In genomic region chr11:67606477-67607295, GRCh38 we compare ENCODE assay signal across 8 cellular contexts. TPM values are rescaled to one million over a fixed set of nuclear protein-coding genes. Genes with fewer than 3 reads are reported as not detected.
DNase-seq lines count a peak whose midpoint lies in the region; ATAC-seq, FAIRE-seq and TF ChIP-seq lines count a peak whose summit lies in the region.

Gene NDUFV1 (plus strand): TSS chr11:67606936. CDS start chr11:67607005, 69 bp downstream.

- ATAC-seq in GM19324 (IDR thresholded peaks at IDR 0.05; ENCODE audit: low FRiP score, unreplicated experiment) (peak; percentile 95), HG03469 (IDR thresholded peaks at IDR 0.05; ENCODE audit: unreplicated experiment) (peak; percentile 74), HepG2 (peak; percentile 97)

- peak within 1 kb of the TSS; percentile 82 for H2AFZ ChIP-seq in HepG2 (ENCODE audit: low read length)

- H3K9me3 ChIP-seq in HepG2 (ENCODE audit: low read length) = peaks cover 6% of the 10 kb centered on the region; the same call in 1 of the 2 replicates

- no peak for TF ChIP-seq EP300 in HepG2 (IDR thresholded peaks at IDR 0.05; ENCODE audit: low read depth in 2 of 2, low read length in 2 of 2)
- no peak for TF ChIP-seq EP300 in HepG2 (CRISPR knock-in tag; IDR thresholded peaks at IDR 0.05; ENCODE audit: borderline replicate concordance)

- 2% methylated on average over 10 of the region's 70 CpGs for WGBS in HepG2 (ENCODE audit: low lambda C conversion rate)

- peak; percentile 96 for TF ChIP-seq CTCF in HepG2 (CRISPR knock-in tag; IDR thresholded peaks at IDR 0.05)

- H3K4me3 ChIP-seq in HepG2 (replicated peaks in 1 of 3; ENCODE audit: insufficient read depth in 1 of 3, low read depth in 2 of 3, low read length in 3 of 3) = peak within 1 kb of the TSS; percentile 81 to 92 (median 88)

- POLR2A ChIA-PET in HepG2 (lab: Yijun Ruan, JAX) = interaction anchor here (1.5 kb wide), 1 partner anchor 23 kb away, joined by 7 read pairs; the partner anchor contains the start of gene NUDT8

- peaks cover 2 to 10% of the 10 kb centered on the region in 2 experiments; a peak in 2 of 5 replicates for H3K27me3 ChIP-seq in HepG2 (ENCODE audit: control insufficient read depth in 1 of 2, insufficient read depth in 2 of 2, low read length in 2 of 2)

- H3K36me3 ChIP-seq in HepG2 (replicated peaks in 1 of 2; ENCODE audit: control insufficient read depth in 1 of 2, insufficient read depth in 2 of 2, low read length in 2 of 2) = peaks cover 6 to 31% of the 10 kb centered on the region in 2 experiments; a peak in 3 of 5 replicates

- CTCF ChIA-PET in HepG2 (lab: Yijun Ruan, JAX; ENCODE audit: low intra/inter-chr PET ratio, low total read pairs) = interaction anchor here (0.6 to 1.7 kb wide), 2 partner anchors 34 to 98 kb away, joined by 3 to 20 read pairs; no protein-coding TSS in a partner anchor

- TF ChIP-seq RAD21 in HepG2 (CRISPR knock-in tag; IDR thresholded peaks at IDR 0.05) = peak; percentile 68

- in situ Hi-C loops in HepG2 (cut with HindIII; ENCODE audit: extremely low pct_ligation_motif_present, low pct_unique_long_range_greater_than_20kb) = no loop called here

- H3K27ac ChIP-seq in HepG2 (ENCODE audit: extremely low read length, insufficient read depth, low read length) = peak within 1 kb of the TSS; percentile 37

- H3K9ac ChIP-seq in HepG2 (ENCODE audit: insufficient read depth, low read depth, low read length) = peak within 1 kb of the TSS; percentile 85

- peak within 1 kb of the TSS; percentile 92 for H3K4me2 ChIP-seq in HepG2 (ENCODE audit: low read depth, low read length)

- H3K4me1 ChIP-seq in HepG2 (ENCODE audit: insufficient read depth, low read length) = peaks cover 21% of the 10 kb centered on the region

- H3K79me2 ChIP-seq in HepG2 (ENCODE audit: insufficient read depth, low read length) = peaks cover 8% of the 10 kb centered on the region

- peak; percentile 59 to 74 for TF ChIP-seq POLR2A in HepG2 (IDR thresholded peaks at IDR 0.05; ENCODE audit: insufficient read depth in 1 of 2, low read depth in 2 of 2, low read length in 2 of 2)

- intact Hi-C loops in HepG2 (cut with micrococcal nuclease; ENCODE audit: unreplicated experiment) = loop anchor here (1.0 kb wide), 2 partner anchors 25 to 34 kb away; no protein-coding TSS in a partner anchor

- BruUV-seq in HepG2 (replicated peaks; lab: Mats Ljungman, UMichigan) = no TSS peak

- H4K20me1 ChIP-seq in HepG2 (ENCODE audit: insufficient read depth, low read length) = no peaks in the 10 kb centered on the region

- DNase-seq in C1 segment of cervical spinal cord (lab: John Stamatoyannopoulos, UW) = peak; percentile 60 to 96 (median 91)
- DNase-seq in NCI-H69 (lab: John Stamatoyannopoulos, UW) = peak; percentile 99
- DNase-seq in activated CD4-positive, alpha-beta T cell treated with anti-CD3 and anti-CD28 coated beads, Interleukin-2, amount 50 U/mL, for 1 hour = peak; percentile 96
- DNase-seq in cortex of kidney (lab: John Stamatoyannopoulos, UW) = peak; percentile 59
- DNase-seq in HepG2 (ENCODE audit: low spot score) = peak; percentile 90
- peak; percentile 98 for DNase-seq in stimulated activated CD4-positive, alpha-beta T cell treated with anti-CD3 and anti-CD28 coated beads, Interleukin-4, amount 100 ng/mL, for 1 hour

- peak; percentile 93 for FAIRE-seq in HepG2 (lab: Jason Lieb, UNC)

TF ChIP-seq in HepG2, 621 proteins besides CTCF, POLR2A, EP300 and RAD21 (continues in another document):
- TF ChIP-seq EEA1 (CRISPR knock-in tag; IDR thresholded peaks at IDR 0.05; ENCODE audit: borderline replicate concordance) (peak; percentile 44; the same call in 1 of the 2 replicates), RARG (CRISPR knock-in tag; IDR thresholded peaks at IDR 0.05; ENCODE audit: low read depth) (0 out of 2 replicates have a peak, but pooled peaks have one; percentile 63), FOXC1 (CRISPR knock-in tag; IDR thresholded peaks at IDR 0.05; ENCODE audit: borderline replicate concordance) (peak; percentile 82), MAX (IDR thresholded peaks at IDR 0.05) (peak; percentile 75; the same call in 1 of the 2 replicates), THAP7 (CRISPR knock-in tag; IDR thresholded peaks at IDR 0.05) (peak; percentile 89; the same call in 1 of the 2 replicates), ZNF574 (CRISPR knock-in tag; IDR thresholded peaks at IDR 0.05) (peak; percentile 94), ZFX (CRISPR knock-in tag; IDR thresholded peaks at IDR 0.05; ENCODE audit: low read depth) (peak; percentile 81)
- TF ChIP-seq, protein P1, sequence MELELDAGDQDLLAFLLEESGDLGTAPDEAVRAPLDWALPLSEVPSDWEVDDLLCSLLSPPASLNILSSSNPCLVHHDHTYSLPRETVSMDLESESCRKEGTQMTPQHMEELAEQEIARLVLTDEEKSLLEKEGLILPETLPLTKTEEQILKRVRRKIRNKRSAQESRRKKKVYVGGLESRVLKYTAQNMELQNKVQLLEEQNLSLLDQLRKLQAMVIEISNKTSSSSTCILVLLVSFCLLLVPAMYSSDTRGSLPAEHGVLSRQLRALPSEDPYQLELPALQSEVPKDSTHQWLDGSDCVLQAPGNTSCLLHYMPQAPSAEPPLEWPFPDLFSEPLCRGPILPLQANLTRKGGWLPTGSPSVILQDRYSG (CRISPR knock-in tag; IDR thresholded peaks at IDR 0.05) = no peak; the same call in 1 of the 2 replicates

RNA-seq across cellular contexts. Expression of gene NDUFV1, which starts in this region (rescaled TPM):
- total RNA-seq in HepG2 (2016; rRNA removed; fragmentation: Illumina TruSeq; extraction: Trizol) = 137 and 140 TPM in 2 replicates
- total RNA-seq in HepG2 (2016; cell fraction: cytosol; rRNA removed; fragmentation: Illumina TruSeq; extraction: Trizol; ENCODE audit: low read depth) = 56.4 and 57.7 TPM in 2 replicates
- 130 and 141 TPM in 2 replicates for total RNA-seq in HepG2 (2016; cell fraction: insoluble cytoplasmic fraction; rRNA removed; fragmentation: Illumina TruSeq; extraction: Trizol)
- total RNA-seq in HepG2 (2016; cell fraction: membrane; rRNA removed; fragmentation: Illumina TruSeq; extraction: Trizol) = 58.9 and 72.8 TPM in 2 replicates
- total RNA-seq in HepG2 (2016; cell fraction: nucleus; rRNA removed; fragmentation: Illumina TruSeq; extraction: Trizol) = 73.7 and 87.9 TPM in 2 replicates
- polyA plus RNA-seq in HepG2 (2011; rRNA removed) = 88.9 and 92.4 TPM in 2 replicates
- polyA plus RNA-seq in HepG2 (2011; cell fraction: cytosol; rRNA removed) = 80.9 and 124 TPM in 2 replicates
- polyA plus RNA-seq in HepG2 (2011; cell fraction: nucleus; rRNA removed) = 241 and 294 TPM in 2 replicates
- 86.7 and 89.4 TPM in 2 replicates for polyA plus RNA-seq in HepG2 (2012)
- polyA plus RNA-seq in HepG2 (2016; cell fraction: cytosol; fragmentation: Illumina TruSeq; extraction: Trizol; ENCODE audit: low read depth) = 41.2 and 47.2 TPM in 2 replicates
- 109 and 121 TPM in 2 replicates for polyA plus RNA-seq in HepG2 (2016; cell fraction: insoluble cytoplasmic fraction; fragmentation: Illumina TruSeq; extraction: Trizol; ENCODE audit: low read depth)
- polyA plus RNA-seq in HepG2 (2016; cell fraction: membrane; fragmentation: Illumina TruSeq; extraction: Trizol; ENCODE audit: low read depth) = 38.1 and 45.1 TPM in 2 replicates
- 169 and 179 TPM in 2 replicates for polyA plus RNA-seq in HepG2 (2016; cell fraction: nucleus; fragmentation: Illumina TruSeq; extraction: Trizol; ENCODE audit: insufficient read depth, low read depth)
- 124 and 164 TPM in 2 replicates for polyA minus RNA-seq in HepG2 (2011; rRNA and poly(A)+ RNA removed; ENCODE audit: low replicate concordance)
- polyA minus RNA-seq in HepG2 (2011; cell fraction: cytosol; rRNA and poly(A)+ RNA removed) = 50.1 and 58.7 TPM in 2 replicates
- polyA minus RNA-seq in HepG2 (2011; cell fraction: nucleus; rRNA and poly(A)+ RNA removed) = 52.5 and 56.4 TPM in 2 replicates

Comparison
In these comparisons a context has a peak if more than half of its experiments do, and no peak if none do; other contexts are left out.
1. Peak in every context shown above with its lines: DNase-seq, ATAC-seq, H3K4me3 ChIP-seq and H3K27ac ChIP-seq.